Comparison of ENCODE assay signal across 22 cellular contexts in genomic region chr6:107569456-107569855, GRCh38.
"Had no signal": no experiment of that assay in that cellular context is flagged by ENCODE, and none has a peak within 500 bp of the region (broad histone marks: within the 10 kb centered on the region; RNA-seq: fewer than 3 reads in every experiment).

No MANE protein-coding gene starts in this region.

- FAIRE-seq: colon, endothelial cell of umbilical vein, frontal cortex, islet of Langerhans, keratinocyte had no signal

- ATAC-seq: foreskin keratinocyte, gastroesophageal sphincter, heart left ventricle, left cardiac atrium, left lung, left ventricle myocardium superior, lower lobe of right lung had no signal

- H3K27ac ChIP-seq: coronary artery, esophagus muscularis mucosa, foreskin keratinocyte, gastroesophageal sphincter, heart left ventricle, hepatocyte, left lung, lower lobe of right lung had no signal

- DNase-seq: dermis blood vessel endothelial cell; effector CD4-positive, alpha-beta T cell; effector memory CD4-positive, alpha-beta T cell; foreskin keratinocyte; heart left ventricle; hypothalamus; immature natural killer cell; left cardiac atrium; left lung; left ventricle myocardium superior; lower lobe of right lung; mesendoderm; midbrain had no signal
